ENCODE assay signal across 22 cellular contexts in genomic region chr15:75682181-75683135, GRCh38. TPM values are rescaled to one million over a fixed set of nuclear protein-coding genes. Genes with fewer than 3 reads are reported as not detected.
DNase-seq lines count a peak whose midpoint lies in the region; ATAC-seq and TF ChIP-seq lines count a peak whose summit lies in the region.
"Had no signal": no experiment of that assay in that cellular context is flagged by ENCODE, and none has a peak within 500 bp of the region (broad histone marks: within the 10 kb centered on the region; RNA-seq: fewer than 3 reads in every experiment).

No MANE protein-coding gene starts in this region.

- H2AK5ac ChIP-seq in neuronal stem cell (ENCODE audit: low read depth, low read length), result peak overlapping the region; percentile 33

- no peaks in the 10 kb centered on the region for H3K4me1 Mint-ChIP-seq in stimulated activated effector memory CD8-positive, alpha-beta T cell treated with anti-CD3 and anti-CD28 coated beads, Interleukin-12 subunit alpha, Interleukin-12 subunit beta, amount 100 ng/mL, for 72 hours

- H3K27ac ChIP-seq in esophagus muscularis mucosa (replicated peaks in 1 of 4) (peak overlapping the region in 3 of 4 donors; percentile 38 to 70 (median 55)), neuronal stem cell (replicated peaks; ENCODE audit: low read length) (no peak overlapping the region), tibial artery (peak overlapping the region; percentile 9 to 67)
- H3K27ac ChIP-seq: SJSA1 had no signal

- H3K27ac Mint-ChIP-seq in stimulated activated effector memory CD8-positive, alpha-beta T cell treated with anti-CD3 and anti-CD28 coated beads, Interleukin-12 subunit alpha, Interleukin-12 subunit beta, amount 100 ng/mL, for 72 hours, result no peak overlapping the region
- H3K27ac Mint-ChIP-seq: CD4-positive, alpha-beta T cell had no signal

- no peaks in the 10 kb centered on the region for H3K9me3 Mint-ChIP-seq in stimulated activated effector memory CD8-positive, alpha-beta T cell treated with anti-CD3 and anti-CD28 coated beads, Interleukin-12 subunit alpha, Interleukin-12 subunit beta, amount 100 ng/mL, for 72 hours
- H3K9me3 Mint-ChIP-seq: CD4-positive, alpha-beta T cell; H9 had no signal

- H3K4me2 ChIP-seq in neuronal stem cell (ENCODE audit: insufficient read depth, low read length, poor library complexity, severe bottlenecking), result no peak overlapping the region

- H2AFZ ChIP-seq in neuronal stem cell (ENCODE audit: low read length), result no peak overlapping the region

- no peak for TF ChIP-seq POLR2A in esophagus muscularis mucosa (IDR thresholded peaks at IDR 0.05; ENCODE audit: low read depth)

- H3K18ac ChIP-seq in neuronal stem cell (ENCODE audit: low read length), result peak overlapping the region; percentile 27

- no peaks in the 10 kb centered on the region for H3K27me3 ChIP-seq in NT2/D1 (ENCODE audit: insufficient read depth, insufficient read length)
- no peaks in the 10 kb centered on the region for H3K27me3 ChIP-seq in esophagus muscularis mucosa
- H3K27me3 ChIP-seq in neuronal stem cell (ENCODE audit: control insufficient read depth in 3 of 3, insufficient read depth in 3 of 3, low read depth in 1 of 3, low read length in 3 of 3), result no peaks in the 10 kb centered on the region
- H3K27me3 ChIP-seq in tibial artery, result no peaks in the 10 kb centered on the region
- H3K27me3 ChIP-seq: BLaER1, SJSA1 had no signal

- no peak overlapping the region for H3K4me3 Mint-ChIP-seq in stimulated activated effector memory CD8-positive, alpha-beta T cell treated with anti-CD3 and anti-CD28 coated beads, Interleukin-12 subunit alpha, Interleukin-12 subunit beta, amount 100 ng/mL, for 72 hours
- H3K4me3 Mint-ChIP-seq: CD4-positive, alpha-beta T cell had no signal

- no peaks in the 10 kb centered on the region for H3K79me1 ChIP-seq in neuronal stem cell (ENCODE audit: low read depth, low read length)

- intact Hi-C loops in esophagus muscularis mucosa (cut with DNase I) (loop anchor here (5.0 to 10.0 kb wide), 2 partner anchors 45 to 108 kb away; partner anchors contain the start of gene PTPN9), tibial artery (cut with DNase I; ENCODE audit: low total_unique reads) (no loop called here)

- H2BK15ac ChIP-seq in neuronal stem cell (ENCODE audit: low read length), result peak overlapping the region; percentile 37

- no peak overlapping the region for H3K4ac ChIP-seq in neuronal stem cell (ENCODE audit: low read length)

- no peak for ATAC-seq in stimulated activated effector memory CD8-positive, alpha-beta T cell treated with anti-CD3 and anti-CD28 coated beads, Interleukin-12 subunit alpha, Interleukin-12 subunit beta, amount 100 ng/mL, for 72 hours
- ATAC-seq in GM19397 (IDR thresholded peaks at IDR 0.05; ENCODE audit: unreplicated experiment), result no peak
- ATAC-seq: Right ventricle myocardium inferior had no signal

- no peak overlapping the region for H4K91ac ChIP-seq in neuronal stem cell (ENCODE audit: low read depth, low read length, poor library complexity)

- H3K9ac ChIP-seq in NT2/D1 (ENCODE audit: insufficient read length, low read depth), result peak overlapping the region; percentile 1
- H3K9ac ChIP-seq in neuronal stem cell (ENCODE audit: low read depth, low read length, poor library complexity), result peak overlapping the region; percentile 30
- H3K9ac ChIP-seq: BLaER1 had no signal

- peak overlapping the region; percentile 41 for H2BK12ac ChIP-seq in neuronal stem cell (ENCODE audit: low read length)

- DNase-seq in NT2/D1 (ENCODE audit: low read depth, low spot score) (no peak), esophagus muscularis mucosa (ENCODE audit: extremely low spot score) (no peak), neuronal stem cell (ENCODE audit: low spot score) (no peak), tibial artery (no peak)
- DNase-seq in stimulated activated effector memory CD8-positive, alpha-beta T cell treated with anti-CD3 and anti-CD28 coated beads, Interleukin-12 subunit alpha, Interleukin-12 subunit beta, amount 100 ng/mL, for 72 hours (ENCODE audit: low spot score in 2 of 2), result no peak
- no peak for DNase-seq in activated CD4-positive, CD25-positive, alpha-beta regulatory T cell treated with anti-CD3 and anti-CD28 coated beads, Interleukin-2, amount 50 U/mL, for 72 hours
- DNase-seq: CD4-positive, alpha-beta T cell; COR-L47; DMS79; H9; Karpas-422; MV-4-11; NCI-H1105 treated with DMSO at 0.1 percent for 48 hours; NCI-H2029 treated with DMSO at 0.1 percent for 48 hours; NCI-H226; NCI-H524; NCI-H82; OCI-M1 had no signal

- H3K4me3 ChIP-seq in NT2/D1 (ENCODE audit: insufficient read length, low read depth), result no peak overlapping the region
- H3K4me3 ChIP-seq in esophagus muscularis mucosa, result no peak overlapping the region
- no peak overlapping the region for H3K4me3 ChIP-seq in neuronal stem cell (ENCODE audit: low read length in 2 of 2)
- no peak overlapping the region for H3K4me3 ChIP-seq in tibial artery
- H3K4me3 ChIP-seq: BLaER1, SJSA1 had no signal

- TF ChIP-seq EP300 in esophagus muscularis mucosa (IDR thresholded peaks at IDR 0.05), result no peak

- no peak overlapping the region for H3K23ac ChIP-seq in neuronal stem cell (ENCODE audit: low read depth, low read length, poor library complexity)

- no peak overlapping the region for H2BK5ac ChIP-seq in neuronal stem cell (ENCODE audit: low read length)

- H3K9me3 ChIP-seq in NT2/D1 (ENCODE audit: insufficient read depth, low read length) (no peaks in the 10 kb centered on the region), esophagus muscularis mucosa (no peaks in the 10 kb centered on the region), neuronal stem cell (replicated peaks in 1 of 2; ENCODE audit: control insufficient read depth in 2 of 2, insufficient read depth in 1 of 2, low read depth in 1 of 2, low read length in 2 of 2) (no peaks in the 10 kb centered on the region), tibial artery (no peaks in the 10 kb centered on the region)
- H3K9me3 ChIP-seq: BLaER1, SJSA1 had no signal

- WGBS in esophagus muscularis mucosa, result 88% methylated on average over 29 of the region's 40 CpGs
- WGBS in neuronal stem cell (ENCODE audit: extremely low coverage in 2 of 2, insufficient read length in 2 of 2, insufficient replicate concordance in 1 of 2), 2 donors, result no CpG with 5 or more reads among the region's 40 CpGs

- H3K36me3 ChIP-seq in NT2/D1 (ENCODE audit: insufficient read depth, insufficient read length, low read length) (peaks cover 45% of the 10 kb centered on the region), esophagus muscularis mucosa (peaks cover 32 to 94% (median 76%) of the 10 kb centered on the region in 4 donors), neuronal stem cell (replicated peaks in 1 of 2; ENCODE audit: control insufficient read depth in 2 of 2, insufficient read depth in 2 of 2, low read length in 2 of 2) (no peaks in the 10 kb centered on the region), tibial artery (peaks cover 81 to 97% (median 89%) of the 10 kb centered on the region in 3 donors)
- H3K36me3 ChIP-seq: BLaER1, SJSA1 had no signal

- H3K36me3 Mint-ChIP-seq in stimulated activated effector memory CD8-positive, alpha-beta T cell treated with anti-CD3 and anti-CD28 coated beads, Interleukin-12 subunit alpha, Interleukin-12 subunit beta, amount 100 ng/mL, for 72 hours, result no peaks in the 10 kb centered on the region

- no peak overlapping the region for H2BK120ac ChIP-seq in neuronal stem cell (ENCODE audit: low read depth, low read length)

- H3K4me1 ChIP-seq in NT2/D1 (ENCODE audit: insufficient read depth, insufficient read length), result peaks cover 5% of the 10 kb centered on the region
- H3K4me1 ChIP-seq in esophagus muscularis mucosa, result peaks cover 7 to 35% (median 32%) of the 10 kb centered on the region in 4 donors
- peaks cover 9 to 10% of the 10 kb centered on the region in 2 donors for H3K4me1 ChIP-seq in neuronal stem cell (ENCODE audit: control insufficient read depth in 2 of 2, insufficient read depth in 1 of 2, low read depth in 1 of 2, low read length in 2 of 2)
- peaks cover 0 to 25% (median 18%) of the 10 kb centered on the region in 4 donors for H3K4me1 ChIP-seq in tibial artery

- peak overlapping the region; percentile 82 for H4K8ac ChIP-seq in neuronal stem cell (ENCODE audit: low read depth, low read length)

- no peak overlapping the region for H3K14ac ChIP-seq in neuronal stem cell (ENCODE audit: low read length)

- TF ChIP-seq CTCF in esophagus muscularis mucosa (IDR thresholded peaks at IDR 0.05) (no peak), tibial artery (IDR thresholded peaks at IDR 0.05) (no peak)

RNA-seq across cellular contexts. Expression of gene CSPG4, which starts 30.2 kb away (rescaled TPM):
- total RNA-seq in esophagus muscularis mucosa, result 100 to 1,000 TPM; 133 to 386 (median 182) TPM
- 0.11 TPM for polyA plus RNA-seq in neuronal stem cell (2013, experiment 1 of 2)
- polyA plus RNA-seq in neuronal stem cell (2013, experiment 2 of 2), result 0.10 TPM
- total RNA-seq: CD4-positive, alpha-beta T cell had no signal

RNA-seq across cellular contexts. Expression of gene SNX33, which starts 34.7 kb away (rescaled TPM):
- total RNA-seq in esophagus muscularis mucosa, result 10 to 100 TPM; 27.8 to 47.6 (median 40.1) TPM
- polyA plus RNA-seq in neuronal stem cell (2013, experiment 1 of 2), result 9.8 TPM
- polyA plus RNA-seq in neuronal stem cell (2013, experiment 2 of 2), result 10.7 TPM

RNA-seq across cellular contexts. Expression of gene IMP3, which starts 42.4 kb away (rescaled TPM):
- total RNA-seq in esophagus muscularis mucosa, result 10 to 100 TPM; 49.0 to 83.5 (median 62.1) TPM
- 51.8 TPM for polyA plus RNA-seq in neuronal stem cell (2013, experiment 1 of 2)
- 51.5 TPM for polyA plus RNA-seq in neuronal stem cell (2013, experiment 2 of 2)

RNA-seq across cellular contexts. Expression of gene SNUPN, which starts 56.9 kb away (rescaled TPM):
- total RNA-seq in esophagus muscularis mucosa, result 10 to 100 TPM; 16.6 to 23.4 (median 18.8) TPM
- polyA plus RNA-seq in neuronal stem cell (2013, experiment 1 of 2), result 15.5 TPM
- polyA plus RNA-seq in neuronal stem cell (2013, experiment 2 of 2), result 14.9 TPM
